In the genomic region with DNA sequence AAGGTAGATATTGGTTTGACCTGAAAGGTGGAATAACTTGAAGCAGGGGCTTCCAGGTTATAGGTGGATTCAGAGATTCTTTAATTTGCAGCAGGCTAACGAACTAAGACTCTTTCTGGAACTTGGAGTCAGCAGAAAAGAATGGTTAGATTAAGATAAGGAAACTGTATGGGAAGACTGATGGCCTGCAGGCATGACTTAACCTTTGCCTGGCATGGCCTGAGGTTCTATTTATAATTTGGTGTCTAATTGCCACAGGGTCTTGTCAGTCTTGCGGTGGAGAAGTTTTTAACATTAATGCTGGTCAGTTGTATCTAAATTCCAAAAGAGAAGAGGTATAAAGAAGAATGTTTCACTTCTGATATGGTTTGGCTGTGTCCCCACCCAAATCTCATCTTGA, we compare ENCODE assay signal across 27 cellular contexts.
DNase-seq lines count a peak whose midpoint lies in the region; ATAC-seq lines count a peak whose summit lies in the region.
"Had no signal": no experiment of that assay in that cellular context is flagged by ENCODE, and none has a peak within 500 bp of the region (broad histone marks: within the 10 kb centered on the region; RNA-seq: fewer than 3 reads in every experiment).

No MANE protein-coding gene starts in this region.

- no peaks in the 10 kb centered on the region for H3K4me1 ChIP-seq in trophoblast cell (ENCODE audit: control insufficient read depth in 1 of 2, insufficient read depth in 2 of 2, low read length in 2 of 2)
- H3K4me1 ChIP-seq: A549; BE2C; BLaER1; BLaER1 treated with 17β-estradiol and CSF1 and Interleukin-3, amounts not matched to agents 10 nM and 100 nM; Caco-2 had no signal

- H2AK5ac ChIP-seq in trophoblast cell (ENCODE audit: low read length) = no peak overlapping the region

- H3K27ac ChIP-seq in trophoblast cell (ENCODE audit: low read depth, low read length) = no peak overlapping the region
- H3K27ac ChIP-seq: 22Rv1; A549; BLaER1; BLaER1 treated with 17β-estradiol and CSF1 and Interleukin-3, amounts not matched to agents 10 nM and 100 nM; C4-2B had no signal

- no peaks in the 10 kb centered on the region for H3K9me3 ChIP-seq in trophoblast cell (ENCODE audit: insufficient read depth, low read depth, low read length)
- H3K9me3 ChIP-seq: A549, BE2C, Caco-2 had no signal

- no peak overlapping the region for H4K91ac ChIP-seq in trophoblast cell (ENCODE audit: low read depth, low read length)

- H2BK5ac ChIP-seq in trophoblast cell (ENCODE audit: low read depth, low read length, poor library complexity) = no peak overlapping the region

- no peak overlapping the region for H3K4ac ChIP-seq in trophoblast cell (ENCODE audit: low read depth, low read length)

- H3K79me2 ChIP-seq in trophoblast cell (ENCODE audit: control insufficient read depth, insufficient read depth, low read length, poor library complexity) = no peaks in the 10 kb centered on the region

- no peak overlapping the region for H3K14ac ChIP-seq in trophoblast cell (ENCODE audit: low read length)

- no CpG with 5 or more reads among the region's 2 CpGs for WGBS in trophoblast cell (ENCODE audit: extremely low coverage, insufficient coverage, insufficient read length)

- H3K9ac ChIP-seq in trophoblast cell (ENCODE audit: low read length) = no peak overlapping the region
- H3K9ac ChIP-seq: BLaER1; BLaER1 treated with 17β-estradiol and CSF1 and Interleukin-3, amounts not matched to agents 10 nM and 100 nM had no signal

- H3K4me3 ChIP-seq in trophoblast cell (ENCODE audit: low read depth, low read length) = no peak overlapping the region
- H3K4me3 ChIP-seq: A549; BLaER1; BLaER1 treated with 17β-estradiol and CSF1 and Interleukin-3, amounts not matched to agents 10 nM and 100 nM had no signal

- H3K79me1 ChIP-seq in trophoblast cell (ENCODE audit: low read length) = peaks cover 3% of the 10 kb centered on the region

- no peak overlapping the region for H4K8ac ChIP-seq in trophoblast cell (ENCODE audit: low read depth, low read length)

- H2AFZ ChIP-seq in trophoblast cell (ENCODE audit: insufficient read depth, low read length, poor library complexity) = no peak overlapping the region

- H3K36me3 ChIP-seq in trophoblast cell (ENCODE audit: control insufficient read depth in 1 of 2, insufficient read depth in 2 of 2, low read length in 2 of 2) = no peaks in the 10 kb centered on the region
- H3K36me3 ChIP-seq: BE2C; BLaER1; BLaER1 treated with 17β-estradiol and CSF1 and Interleukin-3, amounts not matched to agents 10 nM and 100 nM had no signal

- H3K27me3 ChIP-seq in trophoblast cell (ENCODE audit: insufficient read depth, low read length) = no peaks in the 10 kb centered on the region
- H3K27me3 ChIP-seq: BE2C; BLaER1; BLaER1 treated with 17β-estradiol and CSF1 and Interleukin-3, amounts not matched to agents 10 nM and 100 nM had no signal

- H4K12ac ChIP-seq in trophoblast cell (ENCODE audit: low read depth, low read length) = no peak overlapping the region

- H2BK120ac ChIP-seq in trophoblast cell (ENCODE audit: insufficient read depth, low read length, poor library complexity) = no peak overlapping the region

- no peak overlapping the region for H3K18ac ChIP-seq in trophoblast cell (ENCODE audit: low read length)

- peak; percentile 68 to 83 for DNase-seq in trophoblast cell
- DNase-seq: 8988T; ACHN; AML-193; BE2C; C1 segment of cervical spinal cord; Caco-2; Calu3; CD4-positive, alpha-beta memory T cell; CD4-positive, alpha-beta T cell; CD4-positive, CD25-positive, alpha-beta regulatory T cell; CD8-positive, alpha-beta memory T cell; CD8-positive, alpha-beta T cell; COR-L47; DMS 273 treated with DMSO at 0.1 percent for 48 hours; DMS153; DMS53; DMS79; DMS79 treated with DMSO at 0.1 percent for 48 hours; DND-41; EL had no signal

- H3K23ac ChIP-seq in trophoblast cell (ENCODE audit: low read length) = no peak overlapping the region

- no peak for ATAC-seq in HG03039 (IDR thresholded peaks at IDR 0.05; ENCODE audit: unreplicated experiment)
- ATAC-seq: A549; CD8-positive, alpha-beta T cell had no signal

- H2BK12ac ChIP-seq in trophoblast cell (ENCODE audit: low read length) = no peak overlapping the region

- H3K4me2 ChIP-seq in trophoblast cell (ENCODE audit: low read length) = no peak overlapping the region
- H3K4me2 ChIP-seq: A549; BLaER1; BLaER1 treated with 17β-estradiol and CSF1 and Interleukin-3, amounts not matched to agents 10 nM and 100 nM had no signal
